Comparison of ENCODE assay signal across 12 cellular contexts in the genomic region with DNA sequence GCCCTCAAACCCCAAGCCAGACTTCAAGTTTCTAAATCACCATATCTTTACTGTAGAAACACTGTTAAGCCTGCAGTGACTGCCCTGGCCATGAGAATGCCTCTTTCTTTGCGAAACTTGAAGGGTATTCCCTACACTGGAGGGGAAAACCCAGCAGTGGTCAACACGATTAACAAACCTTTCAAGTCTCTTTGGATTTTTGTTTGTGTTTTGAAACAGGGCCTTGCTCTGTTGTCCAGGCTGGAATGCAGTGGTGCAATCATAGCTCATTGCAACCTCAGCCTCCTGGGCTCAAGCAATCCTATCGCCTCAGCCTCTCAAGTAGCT. TPM values are rescaled to one million over a fixed set of nuclear protein-coding genes. Genes with fewer than 3 reads are reported as not detected.
DNase-seq lines count a peak whose midpoint lies in the region; ATAC-seq, FAIRE-seq and TF ChIP-seq lines count a peak whose summit lies in the region.
"Had no signal": no experiment of that assay in that cellular context is flagged by ENCODE, and none has a peak within 500 bp of the region (broad histone marks: within the 10 kb centered on the region; RNA-seq: fewer than 3 reads in every experiment).

No MANE protein-coding gene starts in this region.

- WGBS in H1 (ENCODE audit: extremely low coverage in 1 of 2, insufficient coverage in 1 of 2, insufficient read length in 1 of 2, insufficient replicate concordance in 2 of 2, low coverage in 1 of 2, low lambda C conversion rate in 2 of 2, missing lambda C conversion rate in 1 of 2), 2 experiments = 75% methylated on average over 3 of the region's 3 CpGs; no CpG with 5 or more reads in 1 of the 2 experiments

- H2AK5ac ChIP-seq in H1 (ENCODE audit: low read depth, low read length) = no peak overlapping the region

- H3K27ac ChIP-seq in H1 (ENCODE audit: low read depth, low read length) = no peak overlapping the region

- H2BK120ac ChIP-seq in H1 (replicated peaks; ENCODE audit: low read depth, low read length) = no peak overlapping the region

- CTCF ChIA-PET in H1 (lab: Charles Lee; ENCODE audit: partially characterized antibody) = interaction anchor here (0.6 to 1.3 kb wide), 6 partner anchors 10 to 317 kb away, joined by 3 to 4 read pairs (median 4); no protein-coding TSS in a partner anchor

- H4K5ac ChIP-seq in H1 (ENCODE audit: insufficient read length, low read depth, low read length) = no peak overlapping the region

- no peaks in the 10 kb centered on the region for H3K36me3 ChIP-seq in H1 (ENCODE audit: control insufficient read depth in 2 of 4, insufficient read depth in 4 of 4, low read length in 3 of 4)
- H3K36me3 ChIP-seq: BE2C had no signal

- no peaks in the 10 kb centered on the region for H3K23me2 ChIP-seq in H1 (ENCODE audit: low read depth, low read length)

- no peak overlapping the region for H3K14ac ChIP-seq in H1 (ENCODE audit: insufficient read length)

- H4K8ac ChIP-seq in H1 (ENCODE audit: extremely low read depth, insufficient read depth, low read length) = no peak overlapping the region

- H3K4me1 ChIP-seq in H1 (replicated peaks in 1 of 4; ENCODE audit: control insufficient read depth in 3 of 4, insufficient read depth in 4 of 4, low read length in 3 of 4) = peaks cover 0 to 3% (median under 1%) of the 10 kb centered on the region in 4 experiments; a peak in 3 of 7 replicates
- H3K4me1 ChIP-seq: BE2C had no signal

- H3K56ac ChIP-seq in H1 (replicated peaks; ENCODE audit: insufficient read length, low read depth, low read length) = no peak overlapping the region

- H2BK12ac ChIP-seq in H1 (ENCODE audit: low read depth, low read length) = no peak overlapping the region

- TF ChIP-seq POLR2A in H1 (IDR thresholded peaks at IDR 0.05; ENCODE audit: control extremely low read depth in 1 of 2, low read depth in 2 of 2, low read length in 2 of 2) = no peak

- no peaks in the 10 kb centered on the region for H3K27me3 ChIP-seq in H1 (replicated peaks in 1 of 4; ENCODE audit: control insufficient read depth in 3 of 4, extremely low read depth in 1 of 4, insufficient read depth in 3 of 4, low read length in 3 of 4)
- H3K27me3 ChIP-seq: BE2C had no signal

- H3K4me3 ChIP-seq in H1 (ENCODE audit: extremely low read depth in 1 of 4, insufficient read depth in 2 of 4, low read depth in 3 of 4, low read length in 4 of 4) = no peak overlapping the region

- H3K9ac ChIP-seq in H1 (replicated peaks in 1 of 4; ENCODE audit: extremely low read depth in 1 of 4, low read depth in 3 of 4, low read length in 3 of 4) = no peak overlapping the region

- H3K23ac ChIP-seq in H1 (ENCODE audit: insufficient read length) = no peak overlapping the region

- H3K79me2 ChIP-seq in H1 (ENCODE audit: control insufficient read depth in 1 of 2, insufficient read depth in 2 of 2, low read length in 2 of 2) = no peaks in the 10 kb centered on the region

- no peak for FAIRE-seq in H1 (lab: Jason Lieb, UNC)

- ATAC-seq in GM19397 (IDR thresholded peaks at IDR 0.05; ENCODE audit: unreplicated experiment) = peak; percentile 61
- ATAC-seq in HG02981 (IDR thresholded peaks at IDR 0.05; ENCODE audit: unreplicated experiment) = peak; percentile 62
- no peak for ATAC-seq in GM21367 (IDR thresholded peaks at IDR 0.05; ENCODE audit: unreplicated experiment)
- ATAC-seq: effector memory CD8-positive, alpha-beta T cell had no signal

- TF ChIP-seq EP300 in H1 (IDR thresholded peaks at IDR 0.05; ENCODE audit: borderline replicate concordance in 1 of 2, low read depth in 2 of 2, low read length in 2 of 2) = no peak

- no peaks in the 10 kb centered on the region for H3K79me1 ChIP-seq in H1 (ENCODE audit: low read depth, low read length)

- H3K9me3 ChIP-seq in H1 (ENCODE audit: insufficient read depth in 2 of 2, low read depth in 1 of 2, low read length in 1 of 2) = no peaks in the 10 kb centered on the region
- H3K9me3 ChIP-seq: BE2C had no signal

- TF ChIP-seq CTCF in GM10266 (IDR thresholded peaks at IDR 0.05; ENCODE audit: control insufficient read depth, insufficient read depth, low read depth, missing control alignments) (no peak), H1 (IDR thresholded peaks at IDR 0.05; ENCODE audit: control extremely low read depth in 1 of 3, insufficient read depth in 1 of 3, low read depth in 1 of 3, low read length in 3 of 3) (no peak)

- H3K4ac ChIP-seq in H1 (replicated peaks; ENCODE audit: insufficient read length, low read depth, low read length) = no peak overlapping the region

- no peak overlapping the region for H3K18ac ChIP-seq in H1 (ENCODE audit: extremely low read depth, low read length)

- TF ChIP-seq RAD21 in H1 (IDR thresholded peaks at IDR 0.05 in 1 of 2, conservative IDR thresholded peaks at IDR 0.05 in 1 of 2; ENCODE audit: low read depth in 2 of 2, low read length in 2 of 2) = no peak

- POLR2A ChIA-PET in H1 (lab: Charles Lee; ENCODE audit: partially characterized antibody) = no interaction called here

- no peak overlapping the region for H4K91ac ChIP-seq in H1 (replicated peaks; ENCODE audit: insufficient read length, low read length)

- H2AFZ ChIP-seq in H1 (ENCODE audit: low read length) = 0 out of 2 replicates have a peak overlapping the region, but pooled peaks have one; percentile 33

- H2BK20ac ChIP-seq in H1 (ENCODE audit: low read length) = no peak overlapping the region

- DNase-seq in GM10266 (ENCODE audit: extremely low spot score) = peak; percentile 40
- DNase-seq in H1 (ENCODE audit: low read depth in 1 of 2, low spot score in 2 of 2) = no peak
- no peak for DNase-seq in HT-29 (ENCODE audit: low spot score)
- no peak for DNase-seq in NCI-H128 (lab: John Stamatoyannopoulos, UW; ENCODE audit: unreplicated experiment)
- no peak for DNase-seq in NCI-H82 treated with DMSO at 0.1 percent for 48 hours (lab: John Stamatoyannopoulos, UW; ENCODE audit: unreplicated experiment)
- DNase-seq: activated effector memory CD4-positive, alpha-beta T cell treated with Interleukin-2 at 50 U/mL for 16 hours; BE2C; effector memory CD8-positive, alpha-beta T cell; NCI-H446 had no signal

- no peak overlapping the region for H3K4me2 ChIP-seq in H1 (ENCODE audit: insufficient read depth in 1 of 2, low read depth in 2 of 2, low read length in 2 of 2)

- H2BK5ac ChIP-seq in H1 (ENCODE audit: low read depth, low read length) = no peak overlapping the region

- H4K20me1 ChIP-seq in H1 (replicated peaks in 1 of 2; ENCODE audit: control insufficient read depth in 1 of 2, insufficient read depth in 2 of 2, low read length in 2 of 2) = no peaks in the 10 kb centered on the region

- H2BK15ac ChIP-seq in H1 (ENCODE audit: low read length) = no peak overlapping the region

TF ChIP-seq in H1, 55 proteins besides CTCF, POLR2A, EP300 and RAD21 (continues in another document):
- TF ChIP-seq TAF7 (optimal IDR thresholded peaks at IDR 0.05; ENCODE audit: borderline replicate concordance, low read depth, low read length) = no peak

RNA-seq across cellular contexts. Expression of a gene that starts 17.4 kb away (rescaled TPM):
- 111 and 115 TPM in 2 replicates for total RNA-seq in H1 (2021; fragmentation: NEBNext Ultra II Directional; extraction: Animal tissue kit (Norgen Biotek cat#: 25700))
- 16.1 and 38.4 TPM in 2 replicates for polyA plus RNA-seq in H1 (2011; rRNA removed)
- polyA plus RNA-seq in H1 (2011; cell fraction: cytosol; rRNA removed) = 42.5 TPM
- 5.1 TPM for polyA plus RNA-seq in H1 (2011; cell fraction: nucleus; rRNA removed)
- polyA plus RNA-seq in H1 (2012, experiment 1 of 2) = 107 to 210 TPM (median 113 TPM) in 4 replicates
- 79.5 TPM for polyA plus RNA-seq in H1 (2012, experiment 2 of 2)
- polyA plus RNA-seq in H1 (2013, experiment 1 of 2) = 131 TPM
- polyA plus RNA-seq in H1 (2013, experiment 2 of 2) = 131 TPM
- polyA minus RNA-seq in H1 (2011; rRNA and poly(A)+ RNA removed) = 17.9 and 21.3 TPM in 2 replicates
- 20.0 TPM for polyA minus RNA-seq in H1 (2011; cell fraction: cytosol; rRNA and poly(A)+ RNA removed)
- 11.6 TPM for polyA minus RNA-seq in H1 (2011; cell fraction: nucleus; rRNA and poly(A)+ RNA removed)
- 119 and 124 TPM in 2 replicates for total RNA-seq in HT-29 (2014; rRNA removed; shearing (Covaris generic))
